Comparison of ENCODE assay signal across 1 cellular context in the genomic region with DNA sequence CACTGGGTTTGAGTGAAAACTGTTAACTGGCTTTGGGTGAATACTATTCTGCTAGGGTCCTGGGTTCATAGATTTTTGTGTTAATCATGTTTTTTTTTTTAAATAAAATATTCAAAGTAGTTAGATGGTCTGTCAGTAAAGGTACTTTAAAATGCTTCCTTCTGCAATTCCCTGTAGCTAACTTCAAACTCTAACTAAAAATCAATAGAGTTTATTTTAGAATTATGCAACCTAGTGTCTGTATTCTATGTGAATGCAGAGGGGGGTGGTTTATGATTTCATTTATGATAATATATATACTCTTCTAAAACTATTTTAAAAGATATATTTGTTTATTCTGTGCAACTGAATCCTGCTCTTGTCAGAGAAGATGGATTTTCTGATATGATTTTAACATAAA.
TF ChIP-seq lines count a peak whose summit lies in the region.

No MANE protein-coding gene starts in this region.

TF ChIP-seq in HepG2, 621 proteins besides CTCF, POLR2A, EP300 and RAD21:
- TF ChIP-seq SAFB2 (CRISPR knock-in tag; IDR thresholded peaks at IDR 0.05; ENCODE audit: borderline replicate concordance, low read depth) (no peak), HNRNPLL (IDR thresholded peaks at IDR 0.05; ENCODE audit: low read depth, low read length, poor library complexity, severe bottlenecking) (no peak), ZNF572 (CRISPR knock-in tag; IDR thresholded peaks at IDR 0.05) (no peak), ZNF10 (CRISPR knock-in tag; IDR thresholded peaks at IDR 0.05; ENCODE audit: borderline replicate concordance, low read depth) (no peak), NKX3-1 (CRISPR knock-in tag; IDR thresholded peaks at IDR 0.05) (no peak), NFAT5 (CRISPR knock-in tag; IDR thresholded peaks at IDR 0.05) (no peak), ASH2L (IDR thresholded peaks at IDR 0.05; ENCODE audit: insufficient read length, low read depth, low read length) (no peak), KAT2B (IDR thresholded peaks at IDR 0.05; ENCODE audit: borderline replicate concordance, low read depth, low read length) (no peak), FLYWCH1 (CRISPR knock-in tag; IDR thresholded peaks at IDR 0.05) (no peak)
